In genomic region chr9:79684711-79685575, GRCh38 we compare ENCODE assay signal across 20 cellular contexts.
DNase-seq lines count a peak whose midpoint lies in the region; ATAC-seq and TF ChIP-seq lines count a peak whose summit lies in the region.
"Had no signal": no experiment of that assay in that cellular context is flagged by ENCODE, and none has a peak within 500 bp of the region (broad histone marks: within the 10 kb centered on the region; RNA-seq: fewer than 3 reads in every experiment).

No MANE protein-coding gene starts in this region.

- TF ChIP-seq CTCF in fibroblast of lung (conservative IDR thresholded peaks at IDR 0.05 in 1 of 2, IDR thresholded peaks at IDR 0.05 in 1 of 2; ENCODE audit: low read depth in 1 of 2, low read length in 2 of 2), result no peak

- peaks cover 24% of the 10 kb centered on the region for H3K4me1 Mint-ChIP-seq in T-helper 17 cell
- H3K4me1 Mint-ChIP-seq in activated CD4-positive, alpha-beta T cell treated with anti-CD3 and anti-CD28 coated beads, Interleukin-2, amount 10 ng/mL, durations not matched to agents 7 days and 5 days, result peaks cover 21% of the 10 kb centered on the region

- no peaks in the 10 kb centered on the region for H3K36me3 Mint-ChIP-seq in T-helper 17 cell (ENCODE audit: low read depth)
- H3K36me3 Mint-ChIP-seq in activated CD4-positive, alpha-beta T cell treated with anti-CD3 and anti-CD28 coated beads, Interleukin-2, amount 10 ng/mL, durations not matched to agents 7 days and 5 days (ENCODE audit: low read depth), result peaks cover 11% of the 10 kb centered on the region

- peaks cover 1% of the 10 kb centered on the region for H3K36me3 ChIP-seq in fibroblast of lung (ENCODE audit: control insufficient read depth, insufficient read depth, low read length)
- H3K36me3 ChIP-seq: Peyer's patch, WERI-Rb-1 had no signal

- POLR2A ChIA-PET in activated CD4-positive, alpha-beta T cell treated with anti-CD3 and anti-CD28 coated beads, Interleukin-2, amount 10 ng/mL, durations not matched to agents 7 days and 5 days (lab: Charles Lee), result no interaction called here

- no peak overlapping the region for H3K27ac Mint-ChIP-seq in T-helper 17 cell
- H3K27ac Mint-ChIP-seq in activated CD4-positive, alpha-beta T cell treated with anti-CD3 and anti-CD28 coated beads, Interleukin-2, amount 10 ng/mL, durations not matched to agents 7 days and 5 days, result no peak overlapping the region
- H3K27ac Mint-ChIP-seq: T-cell had no signal

- H4K20me1 ChIP-seq in fibroblast of lung (ENCODE audit: control insufficient read depth, extremely low read depth, insufficient read depth, low read length), result no peaks in the 10 kb centered on the region

- H3K9ac ChIP-seq in fibroblast of lung (ENCODE audit: insufficient read depth, low read length), result no peak overlapping the region

- no peak overlapping the region for H2AFZ ChIP-seq in fibroblast of lung (ENCODE audit: low read length)

- ATAC-seq in T-helper 17 cell (no peak), HG03442 (IDR thresholded peaks at IDR 0.05; ENCODE audit: unreplicated experiment) (no peak)
- ATAC-seq: left colon, T-cell had no signal

- no peaks in the 10 kb centered on the region for H3K27me3 ChIP-seq in fibroblast of lung (ENCODE audit: control insufficient read depth, insufficient read depth, low read length)
- H3K27me3 ChIP-seq: Peyer's patch had no signal

- H3K9me3 ChIP-seq in T-helper 17 cell (ENCODE audit: control insufficient read depth, low read length, poor library complexity, severe bottlenecking) (no peaks in the 10 kb centered on the region), fibroblast of lung (ENCODE audit: control insufficient read depth, insufficient read depth, low read depth, low read length) (no peaks in the 10 kb centered on the region)
- H3K9me3 ChIP-seq: Peyer's patch had no signal

- DNase-seq in SHP77 treated with DMSO at 0.1 percent for 48 hours (lab: John Stamatoyannopoulos, UW) (peak; percentile 6), SHP77 (lab: John Stamatoyannopoulos, UW) (no peak), T-helper 17 cell (no peak), fibroblast of lung (ENCODE audit: low read depth in 2 of 2) (peak; percentile 11 to 63), erythroblast (lab: John Stamatoyannopoulos, UW) (no peak), activated T-cell treated with anti-CD3 and anti-CD28 coated beads for 4 hours (no peak)
- no peak for DNase-seq in activated CD4-positive, alpha-beta T cell treated with anti-CD3 and anti-CD28 coated beads, Interleukin-2, amount 10 ng/mL, durations not matched to agents 7 days and 5 days
- DNase-seq: activated gamma-delta T cell; anterior cingulate cortex; dermis blood vessel endothelial cell; hippocampal formation; left colon; NCI-H146; NCI-H524 treated with DMSO at 0.1 percent for 48 hours; Peyer's patch; posterior cingulate gyrus; stimulated activated naive CD4-positive, alpha-beta T cell treated with Interleukin-2 at 50 U/mL for 16 hours; T-cell; WERI-Rb-1 had no signal

- CTCF ChIA-PET in activated CD4-positive, alpha-beta T cell treated with anti-CD3 and anti-CD28 coated beads, Interleukin-2, amount 10 ng/mL, durations not matched to agents 7 days and 5 days (lab: Charles Lee), result no interaction called here

- H3K79me2 ChIP-seq in fibroblast of lung (ENCODE audit: control insufficient read depth, insufficient read depth, low read length), result no peaks in the 10 kb centered on the region

- no peaks in the 10 kb centered on the region for H3K27me3 Mint-ChIP-seq in T-helper 17 cell
- H3K27me3 Mint-ChIP-seq in activated CD4-positive, alpha-beta T cell treated with anti-CD3 and anti-CD28 coated beads, Interleukin-2, amount 10 ng/mL, durations not matched to agents 7 days and 5 days, result no peaks in the 10 kb centered on the region
- H3K27me3 Mint-ChIP-seq: T-cell had no signal

- peaks cover 12% of the 10 kb centered on the region for H3K4me1 ChIP-seq in fibroblast of lung (ENCODE audit: control insufficient read depth, extremely low read depth, insufficient read depth, low read length)
- H3K4me1 ChIP-seq: Peyer's patch had no signal

- peak overlapping the region; percentile 10 for H3K4me2 ChIP-seq in fibroblast of lung (ENCODE audit: extremely low read depth, insufficient read depth, low read length)

- H3K27ac ChIP-seq in fibroblast of lung (ENCODE audit: insufficient read depth, low read length), result peak overlapping the region; percentile 30
- H3K27ac ChIP-seq: Peyer's patch, WERI-Rb-1 had no signal

- no peak overlapping the region for H3K4me3 ChIP-seq in fibroblast of lung (replicated peaks in 1 of 4; ENCODE audit: control extremely low read depth in 1 of 4, insufficient read depth in 1 of 4, low read depth in 3 of 4, low read length in 4 of 4)
- H3K4me3 ChIP-seq: Peyer's patch had no signal

- no peaks in the 10 kb centered on the region for H3K9me3 Mint-ChIP-seq in activated CD4-positive, alpha-beta T cell treated with anti-CD3 and anti-CD28 coated beads, Interleukin-2, amount 10 ng/mL, durations not matched to agents 7 days and 5 days
- H3K9me3 Mint-ChIP-seq: T-cell had no signal

- TF ChIP-seq POLR2A in erythroblast (IDR thresholded peaks at IDR 0.05; ENCODE audit: low read length), result no peak

- peak overlapping the region; percentile 43 for H3K4me3 Mint-ChIP-seq in T-helper 17 cell
- H3K4me3 Mint-ChIP-seq in activated CD4-positive, alpha-beta T cell treated with anti-CD3 and anti-CD28 coated beads, Interleukin-2, amount 10 ng/mL, durations not matched to agents 7 days and 5 days, result no peak overlapping the region
- H3K4me3 Mint-ChIP-seq: T-cell had no signal

Comparison
In these comparisons a context has a peak if more than half of its experiments do, and no peak if none do; other contexts are left out.
1. DNase-seq: peak in SHP77 treated with DMSO at 0.1 percent for 48 hours (single experiment) and fibroblast of lung (2 of 2); none in SHP77 (0 of 2), T-helper 17 cell (0 of 3), erythroblast (0 of 2), activated CD4-positive, alpha-beta T cell treated with anti-CD3 and anti-CD28 coated beads, Interleukin-2, amount 10 ng/mL, durations not matched to agents 7 days and 5 days (single experiment) and activated T-cell treated with anti-CD3 and anti-CD28 coated beads for 4 hours (single experiment).